Comparison of ENCODE assay signal across 9 cellular contexts in the genomic region with DNA sequence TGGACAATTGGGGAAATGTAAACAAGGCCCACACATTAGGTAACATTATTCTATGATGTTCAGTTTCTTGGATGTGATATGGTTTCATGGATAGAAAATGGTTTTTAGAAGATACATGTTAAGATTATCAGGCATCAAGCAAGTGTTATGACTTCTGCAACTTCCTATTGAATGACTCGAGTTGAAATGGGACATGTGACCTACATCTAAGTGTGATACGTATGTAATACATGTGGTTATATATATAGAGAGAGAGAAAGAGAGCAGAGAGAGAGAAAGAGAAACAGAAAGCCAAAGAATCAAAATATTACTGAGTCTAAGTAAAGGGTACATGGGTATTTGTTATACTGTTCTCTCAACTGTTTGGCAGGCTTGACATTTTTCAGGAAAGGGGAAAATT. TPM values are rescaled to one million over a fixed set of nuclear protein-coding genes. Genes with fewer than 3 reads are reported as not detected.
DNase-seq lines count a peak whose midpoint lies in the region; ATAC-seq and TF ChIP-seq lines count a peak whose summit lies in the region.
"Had no signal": no experiment of that assay in that cellular context is flagged by ENCODE, and none has a peak within 500 bp of the region (broad histone marks: within the 10 kb centered on the region; RNA-seq: fewer than 3 reads in every experiment).

No MANE protein-coding gene starts in this region.

- peaks cover 29% of the 10 kb centered on the region for H4K20me1 ChIP-seq in SK-N-SH (ENCODE audit: insufficient read depth)

- H3K79me2 ChIP-seq in SK-N-SH (ENCODE audit: insufficient read depth), result peaks cover 63% of the 10 kb centered on the region

- peaks cover 2% of the 10 kb centered on the region for H3F3A ChIP-seq in SK-N-SH (replicated peaks; ENCODE audit: insufficient read depth)

- H3K36me3 ChIP-seq in SK-N-SH (replicated peaks in 1 of 2; ENCODE audit: control insufficient read depth in 1 of 2, insufficient read depth in 2 of 2, low read length in 1 of 2) (no peaks in the 10 kb centered on the region), HUES48 (ENCODE audit: control insufficient read depth, insufficient read depth, low read length) (no peaks in the 10 kb centered on the region), skeletal muscle satellite cell (ENCODE audit: insufficient read depth, low read length) (no peaks in the 10 kb centered on the region)

- peak overlapping the region; percentile 69 to 85; a peak in 3 of 4 replicates for H3K4me3 ChIP-seq in SK-N-SH (ENCODE audit: low read depth in 2 of 2, low read length in 1 of 2)
- peak overlapping the region; percentile 93 for H3K4me3 ChIP-seq in HUES48 (ENCODE audit: low read depth, low read length)
- peak overlapping the region; percentile 97 for H3K4me3 ChIP-seq in skeletal muscle satellite cell (ENCODE audit: low read length)

- intact Hi-C loops in dendritic cell treated with granulocyte-macrophage colony-stimulating factor and Interleukin-4, amounts not matched to agents 40 ng/mL and 50 ng/mL, for 4 days (cut with micrococcal nuclease), result loop anchor here (5.0 to 10.0 kb wide), 2 partner anchors 104 to 162 kb away; a partner anchor contains a TSS

- CTCF ChIA-PET in SK-N-SH (lab: Yijun Ruan, JAX), result no interaction called here

- H3K4me2 ChIP-seq in SK-N-SH (peak overlapping the region; percentile 99), skeletal muscle satellite cell (ENCODE audit: low read length) (peak overlapping the region; percentile 90)

- TF ChIP-seq EP300 in SK-N-SH (IDR thresholded peaks at IDR 0.05; ENCODE audit: borderline replicate concordance in 1 of 2, low read depth in 1 of 2, low read length in 1 of 2), result no peak

- H2AFZ ChIP-seq in SK-N-SH (ENCODE audit: low read depth), result no peak overlapping the region

- peaks cover 18% of the 10 kb centered on the region for H3K36me3 Mint-ChIP-seq in dendritic cell treated with granulocyte-macrophage colony-stimulating factor and Interleukin-4, amounts not matched to agents 40 ng/mL and 50 ng/mL, for 4 days (ENCODE audit: low read depth)

- H3K27me3 Mint-ChIP-seq in dendritic cell treated with granulocyte-macrophage colony-stimulating factor and Interleukin-4, amounts not matched to agents 40 ng/mL and 50 ng/mL, for 4 days, result no peaks in the 10 kb centered on the region

- H3K9me2 ChIP-seq in SK-N-SH, result no peaks in the 10 kb centered on the region

- POLR2A ChIA-PET in SK-N-SH (lab: Yijun Ruan, JAX), result no interaction called here

- H3K9me3 Mint-ChIP-seq in dendritic cell treated with granulocyte-macrophage colony-stimulating factor and Interleukin-4, amounts not matched to agents 40 ng/mL and 50 ng/mL, for 4 days, result no peaks in the 10 kb centered on the region

- no peak for TF ChIP-seq RAD21 in SK-N-SH (IDR thresholded peaks at IDR 0.05; ENCODE audit: low read length)

- H3K27ac ChIP-seq in SK-N-SH (ENCODE audit: low read depth in 2 of 2, low read length in 1 of 2) (no peak overlapping the region), HUES48 (ENCODE audit: low read depth, low read length) (no peak overlapping the region)
- H3K27ac ChIP-seq: SK-N-MC had no signal

- TF ChIP-seq CTCF in SK-N-SH (IDR thresholded peaks at IDR 0.05), result no peak

- H3K4me1 Mint-ChIP-seq in dendritic cell treated with granulocyte-macrophage colony-stimulating factor and Interleukin-4, amounts not matched to agents 40 ng/mL and 50 ng/mL, for 4 days (ENCODE audit: low read depth), result peaks cover 46% of the 10 kb centered on the region

- H3K4me1 ChIP-seq in SK-N-SH (ENCODE audit: control insufficient read depth in 1 of 2, insufficient read depth in 2 of 2, low read depth in 1 of 2, low read length in 1 of 2), result peaks cover 0 to 3% of the 10 kb centered on the region in 2 experiments; a peak in 2 of 4 replicates
- peaks cover 10% of the 10 kb centered on the region for H3K4me1 ChIP-seq in HUES48 (ENCODE audit: control insufficient read depth, insufficient read depth, low read length)
- H3K4me1 ChIP-seq in skeletal muscle satellite cell (ENCODE audit: control insufficient read depth, insufficient read depth, low read length), result peaks cover 14% of the 10 kb centered on the region

- no peak overlapping the region for H3K9ac ChIP-seq in SK-N-SH
- no peak overlapping the region for H3K9ac ChIP-seq in HUES48 (ENCODE audit: low read depth, low read length)
- H3K9ac ChIP-seq in skeletal muscle satellite cell (ENCODE audit: low read depth, low read length), result peak overlapping the region; percentile 89

- no peak for DNase-seq in SK-N-SH
- DNase-seq in NCI-H2196 treated with DMSO at 0.1 percent for 48 hours (lab: John Stamatoyannopoulos, UW; ENCODE audit: unreplicated experiment), result no peak
- no peak for DNase-seq in activated gamma-delta T cell treated with Interleukin-2 at 50 U/mL for 16 hours
- DNase-seq in activated CD8-positive, alpha-beta memory T cell treated with anti-CD3 and anti-CD28 coated beads, Interleukin-2, amount 50 U/mL, for 4 hours, result no peak

- peak overlapping the region; percentile 92 for H3K4me3 Mint-ChIP-seq in dendritic cell treated with granulocyte-macrophage colony-stimulating factor and Interleukin-4, amounts not matched to agents 40 ng/mL and 50 ng/mL, for 4 days

- ATAC-seq in SK-N-SH treated with all-trans-retinoic acid at 6 μM for 48 hours, result no peak

- WGBS in SK-N-SH (ENCODE audit: low lambda C conversion rate), result 29% methylated on average over 2 of the region's 2 CpGs

- H3K9me3 ChIP-seq in SK-N-SH (no peaks in the 10 kb centered on the region), HUES48 (ENCODE audit: control insufficient read depth, insufficient read depth, low read length) (no peaks in the 10 kb centered on the region), skeletal muscle satellite cell (replicated peaks; ENCODE audit: low read length) (no peaks in the 10 kb centered on the region)

- peak overlapping the region; percentile 91 for H3K27ac Mint-ChIP-seq in dendritic cell treated with granulocyte-macrophage colony-stimulating factor and Interleukin-4, amounts not matched to agents 40 ng/mL and 50 ng/mL, for 4 days

- H3K27me3 ChIP-seq in SK-N-SH (ENCODE audit: insufficient read depth), result no peaks in the 10 kb centered on the region
- no peaks in the 10 kb centered on the region for H3K27me3 ChIP-seq in HUES48 (ENCODE audit: control insufficient read depth, insufficient read depth, low read length)
- H3K27me3 ChIP-seq in skeletal muscle satellite cell (ENCODE audit: control insufficient read depth, insufficient read depth, low read length), result no peaks in the 10 kb centered on the region

TF ChIP-seq in SK-N-SH, 30 proteins besides CTCF, POLR2A, EP300 and RAD21 (continues in another document):
- TF ChIP-seq TEAD4 (IDR thresholded peaks at IDR 0.05; ENCODE audit: borderline replicate concordance, insufficient read depth), result no peak
- no peak for TF ChIP-seq TCF12 (IDR thresholded peaks at IDR 0.05)

TF ChIP-seq in SK-N-SH treated with all-trans-retinoic acid at 6 μM for 48 hours, 23 proteins besides CTCF, POLR2A, EP300 and RAD21:
- TF ChIP-seq TOX (CRISPR knock-in tag; IDR thresholded peaks at IDR 0.05; ENCODE audit: borderline replicate concordance) (no peak), ESRRG (CRISPR knock-in tag; IDR thresholded peaks at IDR 0.05) (no peak), ISL1 (CRISPR knock-in tag; IDR thresholded peaks at IDR 0.05) (no peak), CSDC2 (CRISPR knock-in tag; IDR thresholded peaks at IDR 0.05) (no peak)
- TF ChIP-seq, protein P1, sequence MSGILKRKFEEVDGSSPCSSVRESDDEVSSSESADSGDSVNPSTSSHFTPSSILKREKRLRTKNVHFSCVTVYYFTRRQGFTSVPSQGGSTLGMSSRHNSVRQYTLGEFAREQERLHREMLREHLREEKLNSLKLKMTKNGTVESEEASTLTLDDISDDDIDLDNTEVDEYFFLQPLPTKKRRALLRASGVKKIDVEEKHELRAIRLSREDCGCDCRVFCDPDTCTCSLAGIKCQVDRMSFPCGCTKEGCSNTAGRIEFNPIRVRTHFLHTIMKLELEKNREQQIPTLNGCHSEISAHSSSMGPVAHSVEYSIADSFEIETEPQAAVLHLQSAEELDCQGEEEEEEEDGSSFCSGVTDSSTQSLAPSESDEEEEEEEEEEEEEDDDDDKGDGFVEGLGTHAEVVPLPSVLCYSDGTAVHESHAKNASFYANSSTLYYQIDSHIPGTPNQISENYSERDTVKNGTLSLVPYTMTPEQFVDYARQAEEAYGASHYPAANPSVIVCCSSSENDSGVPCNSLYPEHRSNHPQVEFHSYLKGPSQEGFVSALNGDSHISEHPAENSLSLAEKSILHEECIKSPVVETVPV (CRISPR knock-in tag; IDR thresholded peaks at IDR 0.05), result no peak

RNA-seq across cellular contexts. Expression of a gene that starts 1.7 kb away (rescaled TPM):
- 9.2 and 11.0 TPM in 2 replicates for polyA plus RNA-seq in SK-N-SH (2012; rRNA removed)
- polyA plus RNA-seq in SK-N-SH (2012; cell fraction: cytosol; rRNA removed), result 9.3 and 10.1 TPM in 2 replicates
- polyA plus RNA-seq in SK-N-SH (2012; cell fraction: nucleus; rRNA removed), result 9.7 and 11.5 TPM in 2 replicates
- 8.7 and 14.7 TPM in 2 replicates for total RNA-seq in skeletal muscle satellite cell (2012; rRNA removed)

RNA-seq across cellular contexts. Expression of a gene that starts 29.5 kb away (rescaled TPM):
- 37.9 and 46.0 TPM in 2 replicates for polyA plus RNA-seq in SK-N-SH (2012; rRNA removed)
- polyA plus RNA-seq in SK-N-SH (2012; cell fraction: cytosol; rRNA removed), result 60.6 and 90.4 TPM in 2 replicates
- 18.4 and 20.5 TPM in 2 replicates for polyA plus RNA-seq in SK-N-SH (2012; cell fraction: nucleus; rRNA removed)
- 28.4 and 37.0 TPM in 2 replicates for total RNA-seq in skeletal muscle satellite cell (2012; rRNA removed)

RNA-seq across cellular contexts. Expression of a gene that starts 32.4 kb away (rescaled TPM):
- polyA plus RNA-seq in SK-N-SH (2012; rRNA removed), result 0.26 and 0.30 TPM in 2 replicates
- polyA plus RNA-seq in SK-N-SH (2012; cell fraction: cytosol; rRNA removed), result 0.17 and 0.19 TPM in 2 replicates
- 0.27 and 0.31 TPM in 2 replicates for polyA plus RNA-seq in SK-N-SH (2012; cell fraction: nucleus; rRNA removed)
- 0.51 and 0.66 TPM in 2 replicates for total RNA-seq in skeletal muscle satellite cell (2012; rRNA removed)
